ENCODE assay signal across 14 cellular contexts in genomic region chr4:4719446-4719845, GRCh38.
DNase-seq lines count a peak whose midpoint lies in the region; TF ChIP-seq lines count a peak whose summit lies in the region.
"Had no signal": no experiment of that assay in that cellular context is flagged by ENCODE, and none has a peak within 500 bp of the region (broad histone marks: within the 10 kb centered on the region; RNA-seq: fewer than 3 reads in every experiment).

No MANE protein-coding gene starts in this region.

- H3K36me3 Mint-ChIP-seq in mesothelial cell of epicardium = no peaks in the 10 kb centered on the region
- H3K36me3 Mint-ChIP-seq: CD14-positive monocyte had no signal

- no peaks in the 10 kb centered on the region for H3K36me3 ChIP-seq in H7 (replicated peaks; ENCODE audit: control insufficient read depth, insufficient read depth, low read length)

- H3K27me3 ChIP-seq in H7 (ENCODE audit: control insufficient read depth, insufficient read depth, low read length) = no peaks in the 10 kb centered on the region

- H3K27ac ChIP-seq in caudate nucleus (ENCODE audit: low read depth, low read length) = no peak overlapping the region
- H3K27ac ChIP-seq: KMS-11 had no signal

- H3K9me3 Mint-ChIP-seq in mesothelial cell of epicardium = peaks cover 5% of the 10 kb centered on the region

- H3K4me3 Mint-ChIP-seq in mesothelial cell of epicardium = no peak overlapping the region
- H3K4me3 Mint-ChIP-seq: CD14-positive monocyte, H9 had no signal

- no peak for TF ChIP-seq CTCF in mesothelial cell of epicardium (IDR thresholded peaks at IDR 0.05; ENCODE audit: unreplicated experiment)

- DNase-seq in Ammon's horn (ENCODE audit: low spot score) = peak; percentile 5
- DNase-seq in H7 = peak; percentile 26
- DNase-seq in caudate nucleus (lab: John Stamatoyannopoulos, UW) = peak in 38 of 61 donors; percentile 6 to 80 (median 36)
- DNase-seq in mesothelial cell of epicardium (ENCODE audit: low spot score in 2 of 2, unreplicated experiment in 2 of 2) = no peak
- DNase-seq in NCI-H2081 treated with DMSO at 0.1 percent for 48 hours (lab: John Stamatoyannopoulos, UW) = no peak
- no peak for DNase-seq in stimulated activated CD4-positive, alpha-beta T cell treated with anti-CD3 and anti-CD28 coated beads, Interleukin-12 subunit alpha, Interleukin-12 subunit beta, amount 100 ng/mL, for 4 hours
- DNase-seq in T-helper 2 cell = no peak
- DNase-seq: AML-193, H9, NCI-H1417 treated with DMSO at 0.1 percent for 48 hours, NCI-H187 treated with DMSO at 0.1 percent for 48 hours, NCI-H510A had no signal

- H3K4me1 Mint-ChIP-seq in mesothelial cell of epicardium = peaks cover 26% of the 10 kb centered on the region
- H3K4me1 Mint-ChIP-seq: CD14-positive monocyte had no signal

- H3K27ac Mint-ChIP-seq in mesothelial cell of epicardium = peak overlapping the region; percentile 66
- H3K27ac Mint-ChIP-seq: CD14-positive monocyte, H9 had no signal

- H3K4me3 ChIP-seq in H7 (ENCODE audit: insufficient read depth, low read depth, low read length) = no peak overlapping the region

- no peaks in the 10 kb centered on the region for H3K27me3 Mint-ChIP-seq in mesothelial cell of epicardium (ENCODE audit: low read depth)

Comparison
In these comparisons a context has a peak if more than half of its experiments do, and no peak if none do; other contexts are left out.
1. DNase-seq: peak in Ammon's horn (single experiment), H7 (single experiment) and caudate nucleus (38 of 61); none in mesothelial cell of epicardium (0 of 2), NCI-H2081 treated with DMSO at 0.1 percent for 48 hours (single experiment), stimulated activated CD4-positive, alpha-beta T cell treated with anti-CD3 and anti-CD28 coated beads, Interleukin-12 subunit alpha, Interleukin-12 subunit beta, amount 100 ng/mL, for 4 hours (single experiment) and T-helper 2 cell (0 of 5).